ENCODE assay signal across 1 cellular context in genomic region chr5:180806351-180807011, GRCh38.
TF ChIP-seq lines count a peak whose summit lies in the region.

No MANE protein-coding gene starts in this region.

TF ChIP-seq in IMR-90, 13 proteins besides CTCF, POLR2A, EP300 and RAD21 (continued from another document):
- no peak for TF ChIP-seq USF2 (IDR thresholded peaks at IDR 0.05; ENCODE audit: low read depth, low read length)
- TF ChIP-seq MXI1 (IDR thresholded peaks at IDR 0.05; ENCODE audit: borderline replicate concordance, low read depth, low read length), result no peak
